Comparison of ENCODE assay signal across 10 cellular contexts in the genomic region with DNA sequence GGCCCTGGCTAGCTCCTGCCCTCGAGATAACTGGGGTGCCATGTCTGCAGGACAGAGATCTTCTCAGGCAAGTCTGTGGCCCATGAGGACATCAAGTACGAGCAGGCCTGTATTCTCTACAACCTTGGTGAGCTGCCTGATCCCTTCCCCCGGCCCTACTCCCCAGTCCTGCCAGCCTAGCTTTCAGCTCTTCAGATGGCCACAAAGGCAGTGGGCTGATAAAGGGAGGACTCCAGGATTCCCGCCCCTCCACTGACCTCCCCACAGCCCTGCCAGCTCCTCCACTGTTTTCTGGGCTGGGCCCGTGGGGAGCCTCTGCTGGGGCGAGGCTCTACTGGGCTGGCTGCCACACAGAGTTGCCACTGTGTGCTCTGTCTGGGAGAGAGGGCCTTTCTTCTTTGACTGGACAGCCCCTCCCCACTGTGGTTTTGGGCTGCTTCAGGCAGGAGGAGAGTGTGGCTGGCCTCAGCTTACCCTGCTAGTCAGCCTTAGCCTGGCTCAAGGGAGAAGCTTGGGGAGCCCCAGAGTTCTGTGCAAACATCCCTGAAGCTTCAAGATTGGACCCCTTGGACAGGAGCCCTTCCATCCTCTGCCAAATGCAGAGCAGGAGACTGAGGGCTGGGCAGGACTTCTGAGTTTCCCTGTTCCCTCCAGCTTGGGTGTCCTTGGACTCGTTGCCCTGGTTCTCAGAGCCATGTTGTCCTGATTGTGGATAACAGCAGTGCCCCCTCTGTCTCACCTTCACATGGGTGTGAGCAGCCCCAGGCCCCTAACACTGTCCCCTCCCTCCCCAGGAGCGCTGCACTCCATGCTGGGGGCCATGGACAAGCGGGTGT. TPM values are rescaled to one million over a fixed set of nuclear protein-coding genes. Genes with fewer than 3 reads are reported as not detected.
DNase-seq lines count a peak whose midpoint lies in the region; ATAC-seq and TF ChIP-seq lines count a peak whose summit lies in the region.
"Had no signal": no experiment of that assay in that cellular context is flagged by ENCODE, and none has a peak within 500 bp of the region (broad histone marks: within the 10 kb centered on the region; RNA-seq: fewer than 3 reads in every experiment).

No MANE protein-coding gene starts in this region.

- DNase-seq in GM04504 (ENCODE audit: low read depth) (peak; percentile 16), caudate nucleus (lab: John Stamatoyannopoulos, UW) (peak in 52 of 61 donors; percentile 11 to 82 (median 58)), hypothalamus (lab: John Stamatoyannopoulos, UW) (peak in 41 of 51 donors; percentile 15 to 87 (median 64)), DMS 273 (lab: John Stamatoyannopoulos, UW; ENCODE audit: unreplicated experiment) (no peak), GM10248 (ENCODE audit: extremely low spot score) (no peak)
- DNase-seq: DMS79 had no signal

- TF ChIP-seq CTCF in GM10248 (IDR thresholded peaks at IDR 0.05; ENCODE audit: control extremely low read depth, extremely low read depth, low read depth, missing control alignments), result no peak

- no peak for ATAC-seq in HG03196 (IDR thresholded peaks at IDR 0.05; ENCODE audit: unreplicated experiment)
- no peak for ATAC-seq in GM21786 (IDR thresholded peaks at IDR 0.05; ENCODE audit: unreplicated experiment)
- ATAC-seq: Panc1 had no signal

- peaks cover 11 to 16% (median 12%) of the 10 kb centered on the region in 3 donors for H3K4me1 ChIP-seq in skeletal muscle tissue (ENCODE audit: control insufficient read depth in 3 of 3, insufficient read depth in 3 of 3, low read length in 3 of 3)

- H3K9ac ChIP-seq in skeletal muscle tissue (ENCODE audit: low read depth in 1 of 3, low read length in 3 of 3), result peak overlapping the region in 2 of 3 donors; percentile 33 to 51

- POLR2A ChIA-PET in GM10248 (lab: Yijun Ruan, JAX), result no interaction called here

- H3K4me3 ChIP-seq in skeletal muscle tissue (ENCODE audit: low read length in 3 of 3), result no peak overlapping the region

- H3K27ac ChIP-seq in caudate nucleus (ENCODE audit: low read depth, low read length), result peak overlapping the region; percentile 82
- H3K27ac ChIP-seq in skeletal muscle tissue (ENCODE audit: low read depth, low read length), result no peak overlapping the region

- no peaks in the 10 kb centered on the region for H3K9me3 ChIP-seq in skeletal muscle tissue (ENCODE audit: control insufficient read depth in 3 of 3, low read length in 3 of 3)

- H3K36me3 ChIP-seq in skeletal muscle tissue (ENCODE audit: control insufficient read depth in 3 of 3, insufficient read depth in 3 of 3, low read length in 3 of 3), result peaks cover 39 to 46% (median 41%) of the 10 kb centered on the region in 3 donors

- CTCF ChIA-PET in GM10248 (lab: Yijun Ruan, JAX), result interaction anchor here (0.8 to 1.6 kb wide), 5 partner anchors 10 to 116 kb away, joined by 3 to 7 read pairs (median 4); no protein-coding TSS in a partner anchor

- no peaks in the 10 kb centered on the region for H3K27me3 ChIP-seq in skeletal muscle tissue (ENCODE audit: control insufficient read depth in 3 of 3, insufficient read depth in 3 of 3, low read length in 3 of 3)

RNA-seq across cellular contexts. Expression of gene PTPN23, which starts 24.4 kb away (rescaled TPM):
- total RNA-seq in skeletal muscle tissue, result 17.2 TPM

Comparison
In these comparisons a context has a peak if more than half of its experiments do, and no peak if none do; other contexts are left out.
1. DNase-seq: peak in GM04504 (single experiment), caudate nucleus (52 of 61) and hypothalamus (41 of 51); none in DMS 273 (single experiment) and GM10248 (single experiment).